Comparison of ENCODE assay signal across 8 cellular contexts in the genomic region with DNA sequence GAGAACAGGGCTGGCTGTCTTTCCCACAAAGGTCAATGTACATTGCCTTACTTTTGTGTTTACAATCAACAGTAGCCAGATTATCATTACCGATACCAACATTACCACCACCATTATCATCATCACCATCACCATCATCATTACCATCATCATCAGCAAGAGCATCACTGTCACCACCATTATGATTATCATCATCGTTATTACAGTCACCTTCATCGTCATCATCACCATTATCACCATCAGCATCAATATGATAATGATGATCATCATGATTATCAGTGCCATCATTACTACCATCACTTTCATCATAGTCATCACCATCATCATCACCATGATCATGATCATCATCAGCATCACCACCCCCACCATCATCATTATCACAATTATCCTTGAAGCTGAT.
"Had no signal": no experiment of that assay in that cellular context is flagged by ENCODE, and none has a peak within 500 bp of the region (broad histone marks: within the 10 kb centered on the region; RNA-seq: fewer than 3 reads in every experiment).

No MANE protein-coding gene starts in this region.

- DNase-seq: GM23248, GOT3, H7, KBM-7 had no signal

- H3K27ac ChIP-seq: GM23248, HL-60, KMS-11 had no signal

- H3K4me1 ChIP-seq: HAP-1 had no signal

- H3K36me3 ChIP-seq: HAP-1 had no signal

- H3K4me3 ChIP-seq: GM23248, HAP-1 had no signal

- ATAC-seq: HCT116 had no signal
